ENCODE assay signal across 12 cellular contexts in the genomic region with DNA sequence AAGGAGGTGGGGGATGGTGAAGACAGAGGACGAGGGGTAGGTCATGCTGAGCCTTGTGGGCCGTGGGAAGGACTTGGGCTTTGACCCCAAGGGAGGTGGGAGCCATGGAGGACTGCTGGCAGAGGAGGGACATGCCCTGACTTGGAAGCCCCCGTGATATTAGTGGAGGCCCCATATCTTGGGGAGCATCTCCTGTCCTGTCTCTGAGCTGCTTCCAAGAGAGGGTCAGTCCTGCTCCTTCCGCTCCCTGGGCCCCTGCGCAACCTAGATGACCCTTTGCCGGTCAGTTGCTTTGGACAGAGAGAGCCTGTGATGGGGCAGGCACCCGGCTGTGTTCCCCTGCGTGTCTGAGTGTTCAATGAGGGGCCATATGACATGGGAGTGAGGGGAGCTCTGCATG. TPM values are rescaled to one million over a fixed set of nuclear protein-coding genes. Genes with fewer than 3 reads are reported as not detected.
DNase-seq lines count a peak whose midpoint lies in the region; ATAC-seq, FAIRE-seq and TF ChIP-seq lines count a peak whose summit lies in the region.
"Had no signal": no experiment of that assay in that cellular context is flagged by ENCODE, and none has a peak within 500 bp of the region (broad histone marks: within the 10 kb centered on the region; RNA-seq: fewer than 3 reads in every experiment).

No MANE protein-coding gene starts in this region.

- no peak overlapping the region for H3K27ac ChIP-seq in K562 (ENCODE audit: extremely low read depth, low read depth, low read length)
- H3K27ac ChIP-seq in left lung: peak overlapping the region; percentile 13 to 66
- H3K27ac ChIP-seq in PC-3 (ENCODE audit: low read length): no peak overlapping the region

- no peak for FAIRE-seq in K562 (lab: Jason Lieb, UNC)
- FAIRE-seq: colon had no signal

- TF ChIP-seq CTCF in GM10248 (IDR thresholded peaks at IDR 0.05; ENCODE audit: control extremely low read depth, extremely low read depth, low read depth, missing control alignments): no peak
- TF ChIP-seq CTCF in K562 (IDR thresholded peaks at IDR 0.05 in 2 of 3, conservative IDR thresholded peaks at IDR 0.05 in 1 of 3; ENCODE audit: insufficient read depth in 2 of 3, low read depth in 1 of 3, low read length in 3 of 3): no peak
- no peak for TF ChIP-seq CTCF in left lung (IDR thresholded peaks at IDR 0.05)
- no peak for TF ChIP-seq CTCF in PC-3 (conservative IDR thresholded peaks at IDR 0.05; ENCODE audit: low read depth, low read length)

- in situ Hi-C loops in K562 (cut with MboI): no loop called here

- H3K9me3 ChIP-seq in K562 (replicated peaks; ENCODE audit: control insufficient read depth, insufficient read depth, low read depth, low read length): no peaks in the 10 kb centered on the region
- H3K9me3 ChIP-seq in left lung: no peaks in the 10 kb centered on the region
- no peaks in the 10 kb centered on the region for H3K9me3 ChIP-seq in skeletal muscle satellite cell (replicated peaks; ENCODE audit: low read length)
- H3K9me3 ChIP-seq in PC-3 (ENCODE audit: low read length): no peaks in the 10 kb centered on the region

- no peak overlapping the region for H3K4me3 Mint-ChIP-seq in activated CD8-positive, alpha-beta memory T cell treated with anti-CD3 and anti-CD28 coated beads, Interleukin-2, amount 10 ng/mL, durations not matched to agents 7 days and 5 days

- no peak for TF ChIP-seq POLR2A in K562 (conservative IDR thresholded peaks at IDR 0.05)

- no peaks in the 10 kb centered on the region for H3K36me3 Mint-ChIP-seq in activated CD8-positive, alpha-beta memory T cell treated with anti-CD3 and anti-CD28 coated beads, Interleukin-2, amount 10 ng/mL, durations not matched to agents 7 days and 5 days
- H3K36me3 Mint-ChIP-seq: naive thymus-derived CD4-positive, alpha-beta T cell had no signal

- H3K4me2 ChIP-seq in K562 (ENCODE audit: insufficient read depth, low read length): no peak overlapping the region
- H3K4me2 ChIP-seq in skeletal muscle satellite cell (ENCODE audit: low read length): peak overlapping the region; percentile 75
- no peak overlapping the region for H3K4me2 ChIP-seq in PC-3 (ENCODE audit: low read length)

- H3K4me3 ChIP-seq in K562 (no peak overlapping the region), left lung (no peak overlapping the region), skeletal muscle satellite cell (ENCODE audit: low read length) (no peak overlapping the region), PC-3 (ENCODE audit: low read length) (no peak overlapping the region)

- intact Hi-C loops in K562 (cut with micrococcal nuclease) (no loop called here), left lung (cut with DNase I) (no loop called here), PC-3 (cut with micrococcal nuclease) (no loop called here)

- H3K27ac Mint-ChIP-seq in activated CD8-positive, alpha-beta memory T cell treated with anti-CD3 and anti-CD28 coated beads, Interleukin-2, amount 10 ng/mL, durations not matched to agents 7 days and 5 days: no peak overlapping the region
- H3K27ac Mint-ChIP-seq: naive thymus-derived CD4-positive, alpha-beta T cell had no signal

- no peaks in the 10 kb centered on the region for H3K9me3 Mint-ChIP-seq in activated CD8-positive, alpha-beta memory T cell treated with anti-CD3 and anti-CD28 coated beads, Interleukin-2, amount 10 ng/mL, durations not matched to agents 7 days and 5 days (ENCODE audit: low read depth)
- H3K9me3 Mint-ChIP-seq: naive thymus-derived CD4-positive, alpha-beta T cell had no signal

- no peak for TF ChIP-seq RAD21 in K562 (CRISPR knock-in tag; conservative IDR thresholded peaks at IDR 0.05 in 1 of 2, IDR thresholded peaks at IDR 0.05 in 1 of 2)

- peaks cover 5% of the 10 kb centered on the region for H3K4me1 Mint-ChIP-seq in activated CD8-positive, alpha-beta memory T cell treated with anti-CD3 and anti-CD28 coated beads, Interleukin-2, amount 10 ng/mL, durations not matched to agents 7 days and 5 days

- no peak overlapping the region for H3K9ac ChIP-seq in K562 (ENCODE audit: insufficient read depth in 1 of 2, low read depth in 2 of 2, low read length in 2 of 2)
- no peak overlapping the region for H3K9ac ChIP-seq in skeletal muscle satellite cell (ENCODE audit: low read depth, low read length)
- no peak overlapping the region for H3K9ac ChIP-seq in PC-3 (ENCODE audit: low read length)

- no peaks in the 10 kb centered on the region for H3K36me3 ChIP-seq in K562 (ENCODE audit: control insufficient read depth, insufficient read depth, low read length)
- no peaks in the 10 kb centered on the region for H3K36me3 ChIP-seq in left lung
- no peaks in the 10 kb centered on the region for H3K36me3 ChIP-seq in skeletal muscle satellite cell (ENCODE audit: insufficient read depth, low read length)
- no peaks in the 10 kb centered on the region for H3K36me3 ChIP-seq in PC-3 (ENCODE audit: low read depth, low read length)

- peak; percentile 16 for DNase-seq in GM10248 (ENCODE audit: extremely low spot score)
- DNase-seq in K562 (ENCODE audit: extremely low read depth in 1 of 4, low spot score in 3 of 4): peak in 2 of 4 experiments; percentile 5 to 6
- no peak for DNase-seq in left lung
- no peak for DNase-seq in activated CD8-positive, alpha-beta memory T cell treated with anti-CD3 and anti-CD28 coated beads, Interleukin-2, amount 10 ng/mL, durations not matched to agents 7 days and 5 days
- DNase-seq in PC-3: no peak
- DNase-seq: activated naive CD4-positive, alpha-beta T cell treated with anti-CD3 and anti-CD28 coated beads, Interleukin-2, amount 50 U/mL, for 16 hours; naive thymus-derived CD4-positive, alpha-beta T cell; T-helper 9 cell had no signal

- BruUV-seq in K562 (replicated peaks; lab: Mats Ljungman, UMichigan): no TSS peak
- BruUV-seq in PC-3 (replicated peaks; lab: Mats Ljungman, UMichigan): no TSS peak

- H3K4me1 ChIP-seq in K562 (replicated peaks in 1 of 2; ENCODE audit: control insufficient read depth in 2 of 2, insufficient read depth in 2 of 2, low read length in 2 of 2): peaks cover 7 to 40% of the 10 kb centered on the region in 2 experiments; a peak in 4 of 5 replicates
- H3K4me1 ChIP-seq in left lung: peaks cover 18 to 31% of the 10 kb centered on the region in 2 donors
- peaks cover 22% of the 10 kb centered on the region for H3K4me1 ChIP-seq in skeletal muscle satellite cell (ENCODE audit: control insufficient read depth, insufficient read depth, low read length)
- H3K4me1 ChIP-seq in PC-3 (ENCODE audit: insufficient read depth, low read length): no peaks in the 10 kb centered on the region

- ATAC-seq in K562 (no peak), left lung (no peak), GM21447 (IDR thresholded peaks at IDR 0.05; ENCODE audit: unreplicated experiment) (no peak), PC-3 (no peak), GM21360 (IDR thresholded peaks at IDR 0.05; ENCODE audit: unreplicated experiment) (no peak)
- ATAC-seq in activated CD8-positive, alpha-beta memory T cell treated with anti-CD3 and anti-CD28 coated beads, Interleukin-2, amount 10 ng/mL, durations not matched to agents 7 days and 5 days: no peak
- ATAC-seq: naive thymus-derived CD4-positive, alpha-beta T cell had no signal

- POLR2A ChIA-PET in GM10248 (lab: Yijun Ruan, JAX) (no interaction called here), K562 (lab: Yijun Ruan, JAX) (interaction anchor here (0.5 to 1.2 kb wide), 7 partner anchors 8 to 60 kb away, joined by 3 to 5 read pairs (median 3); partner anchors contain the start of gene ZNF77), PC-3 (lab: Charles Lee; ENCODE audit: unreplicated experiment) (no interaction called here)

- H3K27me3 Mint-ChIP-seq in activated CD8-positive, alpha-beta memory T cell treated with anti-CD3 and anti-CD28 coated beads, Interleukin-2, amount 10 ng/mL, durations not matched to agents 7 days and 5 days: peaks cover 19% of the 10 kb centered on the region

- CTCF ChIA-PET in GM10248 (lab: Yijun Ruan, JAX) (no interaction called here), K562 (lab: Yijun Ruan, JAX; ENCODE audit: low intra/inter-chr PET ratio) (no interaction called here), PC-3 (lab: Charles Lee) (interaction anchor here (0.5 kb wide), 1 partner anchor 34 kb away, joined by 6 read pairs; no protein-coding TSS in a partner anchor)
- CTCF ChIA-PET in activated CD8-positive, alpha-beta memory T cell treated with anti-CD3 and anti-CD28 coated beads, Interleukin-2, amount 10 ng/mL, durations not matched to agents 7 days and 5 days (lab: Charles Lee): interaction anchor here (0.7 kb wide), 1 partner anchor 1077 kb away, joined by 3 read pairs; no protein-coding TSS in a partner anchor

- H3F3A ChIP-seq in PC-3 (ENCODE audit: low read length, unreplicated experiment): no peaks in the 10 kb centered on the region

- no peaks in the 10 kb centered on the region for H3K9me2 ChIP-seq in PC-3 (replicated peaks; ENCODE audit: low read length)

- H4K20me1 ChIP-seq in K562 (replicated peaks; ENCODE audit: control insufficient read depth, insufficient read depth, low read length): no peaks in the 10 kb centered on the region
- H4K20me1 ChIP-seq in PC-3 (ENCODE audit: low read length): no peaks in the 10 kb centered on the region

- no peak for TF ChIP-seq EP300 in K562 (IDR thresholded peaks at IDR 0.05; ENCODE audit: low read length)

- H3K27me3 ChIP-seq in K562 (ENCODE audit: control insufficient read depth in 2 of 2, insufficient read depth in 2 of 2, low read length in 2 of 2) (peaks cover 0 to 8% of the 10 kb centered on the region in 2 experiments; a peak in 2 of 5 replicates), left lung (peaks cover 0 to 29% of the 10 kb centered on the region in 2 donors), skeletal muscle satellite cell (ENCODE audit: control insufficient read depth, insufficient read depth, low read length) (peaks cover 13% of the 10 kb centered on the region), PC-3 (ENCODE audit: low read length) (no peaks in the 10 kb centered on the region)

- 53% methylated on average over 7 of the region's 8 CpGs for WGBS in K562 (ENCODE audit: insufficient coverage, low coverage, missing lambda C conversion rate)

- H2AFZ ChIP-seq in K562 (ENCODE audit: low read depth, low read length): no peak overlapping the region
- H2AFZ ChIP-seq in PC-3 (ENCODE audit: low read length): no peak overlapping the region

- H3K9me1 ChIP-seq in K562 (ENCODE audit: control insufficient read depth, insufficient read depth, low read length): no peaks in the 10 kb centered on the region

- H3K79me2 ChIP-seq in K562 (ENCODE audit: control insufficient read depth, insufficient read depth, low read length): no peaks in the 10 kb centered on the region
- H3K79me2 ChIP-seq in PC-3 (ENCODE audit: low read length): no peaks in the 10 kb centered on the region

RNA-seq across cellular contexts. Expression of gene TLE6, which starts 5.2 kb away (rescaled TPM):
- total RNA-seq in K562 (2011; cell fraction: chromatin; rRNA removed; ENCODE audit: low replicate concordance): 5.1 and 7.6 TPM in 2 replicates
- 5.1 and 5.5 TPM in 2 replicates for total RNA-seq in K562 (2011; cell fraction: nucleolus; rRNA removed)
- total RNA-seq in K562 (2011; cell fraction: nucleoplasm; rRNA removed): 2.7 and 4.5 TPM in 2 replicates
- total RNA-seq in K562 (2014; rRNA removed) (3.3 and 6.1 TPM in 2 replicates), K562 (2014; rRNA removed; fragmentation: Illumina TruSeq; extraction: Trizol) (1.1 and 1.2 TPM in 2 replicates), K562 (2015; rRNA removed; fragmentation: Illumina TruSeq; extraction: Trizol) (3.4 and 3.5 TPM in 2 replicates), K562 (2021) (1.8 TPM in 2 replicates), left lung (1 to 10 TPM; 3.3 to 6.9 TPM), PC-3 (2014; rRNA removed) (1.9 and 4.1 TPM in 2 replicates)
- polyA plus RNA-seq in K562 (2011; rRNA removed) (3.3 and 3.5 TPM in 2 replicates), K562 (2014; fragmentation: Illumina TruSeq; extraction: Trizol) (1.8 and 3.1 TPM in 2 replicates), K562 (2014; fragmentation: Nextera tagmentation; extraction: Ambion mirVana) (1 to 10 TPM; 1.2 to 1.5 TPM), K562 (2014; rRNA removed) (2.5 and 4.4 TPM in 2 replicates)
- 3.0 TPM in 2 replicates for polyA plus RNA-seq in K562 (2011; cell fraction: cytosol; rRNA removed)
- polyA plus RNA-seq in K562 (2011; cell fraction: nucleus; rRNA removed): 6.5 and 7.6 TPM in 2 replicates
- 2.3 and 10.0 TPM in 2 replicates for polyA plus RNA-seq in K562 (2012)
- polyA minus RNA-seq in K562 (2011; rRNA and poly(A)+ RNA removed): 0.70 and 0.78 TPM in 2 replicates
- 1.1 TPM in 1 of 2 replicates, not detected in the other for polyA minus RNA-seq in K562 (2011; cell fraction: cytosol; rRNA and poly(A)+ RNA removed)
- polyA minus RNA-seq in K562 (2011; cell fraction: nucleus; rRNA and poly(A)+ RNA removed): 0.94 and 2.4 TPM in 2 replicates
- 0.44 and 0.76 TPM in 2 replicates for total RNA-seq in skeletal muscle satellite cell (2012; rRNA removed)
- 1 to 10 TPM; 1.9 to 3.2 TPM for total RNA-seq in activated CD8-positive, alpha-beta memory T cell treated with anti-CD3 and anti-CD28 coated beads, Interleukin-2, amount 10 ng/mL, durations not matched to agents 7 days and 5 days

RNA-seq across cellular contexts. Expression of gene ZNF77, which starts 37.8 kb away (rescaled TPM):
- total RNA-seq in K562 (2011; cell fraction: chromatin; rRNA removed; ENCODE audit: low replicate concordance): 62.3 and 82.9 TPM in 2 replicates
- total RNA-seq in K562 (2011; cell fraction: nucleolus; rRNA removed): 40.1 and 43.2 TPM in 2 replicates
- total RNA-seq in K562 (2011; cell fraction: nucleoplasm; rRNA removed): 32.5 and 41.6 TPM in 2 replicates
- total RNA-seq in K562 (2014; rRNA removed): 6.5 and 8.6 TPM in 2 replicates
- total RNA-seq in K562 (2014; rRNA removed; fragmentation: Illumina TruSeq; extraction: Trizol): 11.2 and 13.5 TPM in 2 replicates
- total RNA-seq in K562 (2015; rRNA removed; fragmentation: Illumina TruSeq; extraction: Trizol): 10.2 and 11.2 TPM in 2 replicates
- 6.7 and 6.8 TPM in 2 replicates for total RNA-seq in K562 (2021)
- polyA plus RNA-seq in K562 (2011; rRNA removed): 12.3 and 14.5 TPM in 2 replicates
- polyA plus RNA-seq in K562 (2011; cell fraction: cytosol; rRNA removed): 4.5 and 6.9 TPM in 2 replicates
- polyA plus RNA-seq in K562 (2011; cell fraction: nucleus; rRNA removed): 11.2 and 12.3 TPM in 2 replicates
- polyA plus RNA-seq in K562 (2012): 5.9 and 14.5 TPM in 2 replicates
- 7.7 and 10.7 TPM in 2 replicates for polyA plus RNA-seq in K562 (2014; fragmentation: Illumina TruSeq; extraction: Trizol)
- 1 to 10 TPM; 4.3 to 4.9 TPM for polyA plus RNA-seq in K562 (2014; fragmentation: Nextera tagmentation; extraction: Ambion mirVana)
- polyA plus RNA-seq in K562 (2014; rRNA removed): 8.1 and 8.2 TPM in 2 replicates
- polyA minus RNA-seq in K562 (2011; rRNA and poly(A)+ RNA removed): 22.6 and 25.0 TPM in 2 replicates
- 3.2 and 4.4 TPM in 2 replicates for polyA minus RNA-seq in K562 (2011; cell fraction: cytosol; rRNA and poly(A)+ RNA removed)
- 5.4 and 7.1 TPM in 2 replicates for polyA minus RNA-seq in K562 (2011; cell fraction: nucleus; rRNA and poly(A)+ RNA removed)
- 1 to 10 TPM; 3.4 to 4.1 TPM for total RNA-seq in left lung
- 3.1 and 5.1 TPM in 2 replicates for total RNA-seq in skeletal muscle satellite cell (2012; rRNA removed)
- 1 to 10 TPM; 4.1 to 4.9 TPM for total RNA-seq in activated CD8-positive, alpha-beta memory T cell treated with anti-CD3 and anti-CD28 coated beads, Interleukin-2, amount 10 ng/mL, durations not matched to agents 7 days and 5 days
- total RNA-seq in PC-3 (2014; rRNA removed): 2.1 and 5.1 TPM in 2 replicates

RNA-seq across cellular contexts. Expression of gene TLE2, which starts 46.5 kb away (rescaled TPM):
- total RNA-seq in K562 (2011; cell fraction: chromatin; rRNA removed; ENCODE audit: low replicate concordance): 30.9 and 72.5 TPM in 2 replicates
- 30.0 and 48.0 TPM in 2 replicates for total RNA-seq in K562 (2011; cell fraction: nucleolus; rRNA removed)
- 19.1 and 21.2 TPM in 2 replicates for total RNA-seq in K562 (2011; cell fraction: nucleoplasm; rRNA removed)
- total RNA-seq in K562 (2014; rRNA removed) (5.5 and 6.4 TPM in 2 replicates), K562 (2014; rRNA removed; fragmentation: Illumina TruSeq; extraction: Trizol) (2.4 and 2.7 TPM in 2 replicates), K562 (2015; rRNA removed; fragmentation: Illumina TruSeq; extraction: Trizol) (4.4 and 4.5 TPM in 2 replicates), K562 (2021) (13.1 and 15.2 TPM in 2 replicates), left lung (10 to 100 TPM; 35.2 to 70.5 TPM), PC-3 (2014; rRNA removed) (7.7 and 10.0 TPM in 2 replicates)
- polyA plus RNA-seq in K562 (2011; rRNA removed) (10.7 and 12.0 TPM in 2 replicates), K562 (2014; fragmentation: Illumina TruSeq; extraction: Trizol) (6.2 and 8.8 TPM in 2 replicates), K562 (2014; fragmentation: Nextera tagmentation; extraction: Ambion mirVana) (under 1 TPM; 0.35 to 0.53 TPM), K562 (2014; rRNA removed) (10.5 and 10.6 TPM in 2 replicates)
- 6.0 and 17.7 TPM in 2 replicates for polyA plus RNA-seq in K562 (2011; cell fraction: cytosol; rRNA removed)
- polyA plus RNA-seq in K562 (2011; cell fraction: nucleus; rRNA removed): 34.3 and 67.6 TPM in 2 replicates
- polyA plus RNA-seq in K562 (2012): 25.8 and 36.0 TPM in 2 replicates
- polyA minus RNA-seq in K562 (2011; rRNA and poly(A)+ RNA removed): 2.9 and 8.1 TPM in 2 replicates
- polyA minus RNA-seq in K562 (2011; cell fraction: cytosol; rRNA and poly(A)+ RNA removed): 10.4 and 11.6 TPM in 2 replicates
- 6.6 and 9.0 TPM in 2 replicates for polyA minus RNA-seq in K562 (2011; cell fraction: nucleus; rRNA and poly(A)+ RNA removed)
- total RNA-seq in skeletal muscle satellite cell (2012; rRNA removed): 0.44 and 0.76 TPM in 2 replicates
- total RNA-seq in activated CD8-positive, alpha-beta memory T cell treated with anti-CD3 and anti-CD28 coated beads, Interleukin-2, amount 10 ng/mL, durations not matched to agents 7 days and 5 days: 1 to 10 TPM in 1 of 2 experiments, under 1 TPM in 1; 0.47 to 1.0 TPM

Comparison
In these comparisons a context has a peak if more than half of its experiments do, and no peak if none do; other contexts are left out.
1. H3K27ac ChIP-seq: peak in left lung (2 of 2); none in K562 (single experiment) and PC-3 (single experiment).
2. CTCF ChIA-PET loops: an anchor here in activated CD8-positive, alpha-beta memory T cell treated with anti-CD3 and anti-CD28 coated beads, Interleukin-2, amount 10 ng/mL, durations not matched to agents 7 days and 5 days (0.7 kb wide) and PC-3 (0.5 kb wide); none called in GM10248 and K562.